7 cellular contexts compared by ENCODE assay signal in the genomic region with DNA sequence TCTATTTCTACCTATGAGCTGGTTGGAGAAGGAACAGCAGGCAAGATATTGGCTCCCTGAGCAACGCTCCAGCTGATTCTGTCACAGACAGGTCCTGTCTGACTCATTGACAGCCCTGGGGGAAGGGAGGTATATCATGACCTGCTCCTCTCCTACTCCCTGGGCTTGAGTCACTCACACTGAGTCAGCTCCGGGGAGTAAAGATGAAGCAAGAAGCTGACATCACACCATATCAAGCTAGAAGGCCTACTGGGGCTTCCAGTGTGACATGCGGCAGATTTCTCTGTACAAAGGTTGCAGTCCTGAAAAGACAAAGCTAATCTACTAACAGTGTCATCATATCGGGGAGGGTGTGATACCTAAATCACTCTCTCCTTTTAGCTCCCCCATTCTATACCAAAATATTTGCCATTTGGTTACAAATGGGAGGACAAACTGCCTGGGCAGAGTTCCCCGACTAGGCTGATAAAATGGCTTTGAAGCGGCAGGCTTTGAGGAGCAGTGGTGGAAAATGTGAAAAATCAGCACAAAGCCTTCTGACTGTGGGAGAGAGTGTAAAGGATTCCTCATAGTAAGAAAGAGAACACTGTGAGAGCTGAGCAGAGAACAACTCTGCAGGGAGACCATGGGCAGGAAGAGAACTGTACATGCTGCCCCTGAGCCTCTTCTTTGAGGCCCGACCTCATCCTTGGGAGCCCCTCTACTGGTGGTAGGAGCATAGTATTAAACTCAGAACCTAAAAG. TPM values are rescaled to one million over a fixed set of nuclear protein-coding genes. Genes with fewer than 3 reads are reported as not detected.
DNase-seq lines count a peak whose midpoint lies in the region; ATAC-seq and TF ChIP-seq lines count a peak whose summit lies in the region.

No MANE protein-coding gene starts in this region.

- H3K4me3 ChIP-seq in mucosa of descending colon, result no peak overlapping the region

- H3K4me1 Mint-ChIP-seq in activated CD4-positive, alpha-beta T cell treated with anti-CD3 and anti-CD28 coated beads, Interleukin-2, amount 10 ng/mL, durations not matched to agents 7 days and 5 days, result peaks cover 23% of the 10 kb centered on the region
- peaks cover 54% of the 10 kb centered on the region for H3K4me1 Mint-ChIP-seq in dendritic cell treated with granulocyte-macrophage colony-stimulating factor and Interleukin-4, amounts not matched to agents 40 ng/mL and 50 ng/mL, for 4 days (ENCODE audit: low read depth)

- H3K9me3 ChIP-seq in mucosa of descending colon, result no peaks in the 10 kb centered on the region

- ATAC-seq in mucosa of descending colon, result peak; percentile 96
- ATAC-seq in GM18520 (IDR thresholded peaks at IDR 0.05; ENCODE audit: unreplicated experiment), result no peak
- ATAC-seq in GM19324 (IDR thresholded peaks at IDR 0.05; ENCODE audit: low FRiP score, unreplicated experiment), result no peak

- peaks cover 7% of the 10 kb centered on the region for H3K4me1 ChIP-seq in mucosa of descending colon (ENCODE audit: low read depth)

- no peaks in the 10 kb centered on the region for H3K9me3 Mint-ChIP-seq in activated CD4-positive, alpha-beta T cell treated with anti-CD3 and anti-CD28 coated beads, Interleukin-2, amount 10 ng/mL, durations not matched to agents 7 days and 5 days
- H3K9me3 Mint-ChIP-seq in dendritic cell treated with granulocyte-macrophage colony-stimulating factor and Interleukin-4, amounts not matched to agents 40 ng/mL and 50 ng/mL, for 4 days, result no peaks in the 10 kb centered on the region

- no peak overlapping the region for H3K4me3 Mint-ChIP-seq in activated CD4-positive, alpha-beta T cell treated with anti-CD3 and anti-CD28 coated beads, Interleukin-2, amount 10 ng/mL, durations not matched to agents 7 days and 5 days
- H3K4me3 Mint-ChIP-seq in dendritic cell treated with granulocyte-macrophage colony-stimulating factor and Interleukin-4, amounts not matched to agents 40 ng/mL and 50 ng/mL, for 4 days, result no peak overlapping the region

- peak; percentile 68 for DNase-seq in HuH-7.5 (ENCODE audit: low spot score)
- peak; percentile 45 for DNase-seq in activated CD4-positive, alpha-beta T cell treated with anti-CD3 and anti-CD28 coated beads, Interleukin-2, amount 10 ng/mL, durations not matched to agents 7 days and 5 days
- DNase-seq in mucosa of descending colon, result peak in 1 of 3 donors; percentile 50
- peak; percentile 74 for DNase-seq in stimulated activated CD8-positive, alpha-beta memory T cell treated with anti-CD3 and anti-CD28 coated beads, Interleukin-4, amount 100 ng/mL, for 24 hours (ENCODE audit: low read depth)

- no peak for TF ChIP-seq CTCF in mucosa of descending colon (IDR thresholded peaks at IDR 0.05)

- H3K27me3 Mint-ChIP-seq in activated CD4-positive, alpha-beta T cell treated with anti-CD3 and anti-CD28 coated beads, Interleukin-2, amount 10 ng/mL, durations not matched to agents 7 days and 5 days, result no peaks in the 10 kb centered on the region
- no peaks in the 10 kb centered on the region for H3K27me3 Mint-ChIP-seq in dendritic cell treated with granulocyte-macrophage colony-stimulating factor and Interleukin-4, amounts not matched to agents 40 ng/mL and 50 ng/mL, for 4 days

- peak overlapping the region; percentile 7 for H3K27ac Mint-ChIP-seq in activated CD4-positive, alpha-beta T cell treated with anti-CD3 and anti-CD28 coated beads, Interleukin-2, amount 10 ng/mL, durations not matched to agents 7 days and 5 days
- peak overlapping the region; percentile 65 for H3K27ac Mint-ChIP-seq in dendritic cell treated with granulocyte-macrophage colony-stimulating factor and Interleukin-4, amounts not matched to agents 40 ng/mL and 50 ng/mL, for 4 days

- CTCF ChIA-PET in activated CD4-positive, alpha-beta T cell treated with anti-CD3 and anti-CD28 coated beads, Interleukin-2, amount 10 ng/mL, durations not matched to agents 7 days and 5 days (lab: Charles Lee), result interaction anchor here (0.9 to 5.7 kb wide), 12 partner anchors 8 to 60 kb away, joined by 3 to 50 read pairs (median 4); a partner anchor contains a TSS

- POLR2A ChIA-PET in activated CD4-positive, alpha-beta T cell treated with anti-CD3 and anti-CD28 coated beads, Interleukin-2, amount 10 ng/mL, durations not matched to agents 7 days and 5 days (lab: Charles Lee), result interaction anchor here (0.5 to 1.5 kb wide), 3 partner anchors 30 to 262 kb away, joined by 3 to 12 read pairs (median 4); a partner anchor contains a TSS

- intact Hi-C loops in dendritic cell treated with granulocyte-macrophage colony-stimulating factor and Interleukin-4, amounts not matched to agents 40 ng/mL and 50 ng/mL, for 4 days (cut with micrococcal nuclease), result loop anchor here (1.0 kb wide), 1 partner anchor 16 kb away; a partner anchor contains a TSS
- intact Hi-C loops in mucosa of descending colon (cut with DNase I, micrococcal nuclease), result no loop called here

- H3K36me3 Mint-ChIP-seq in activated CD4-positive, alpha-beta T cell treated with anti-CD3 and anti-CD28 coated beads, Interleukin-2, amount 10 ng/mL, durations not matched to agents 7 days and 5 days (ENCODE audit: low read depth), result peaks cover 52% of the 10 kb centered on the region
- peaks cover 100% of the 10 kb centered on the region for H3K36me3 Mint-ChIP-seq in dendritic cell treated with granulocyte-macrophage colony-stimulating factor and Interleukin-4, amounts not matched to agents 40 ng/mL and 50 ng/mL, for 4 days (ENCODE audit: low read depth)

- H3K36me3 ChIP-seq in mucosa of descending colon (ENCODE audit: low read depth), result peaks cover 6% of the 10 kb centered on the region

RNA-seq across cellular contexts. Expression of a gene that starts 15.5 kb away (rescaled TPM):
- total RNA-seq in activated CD4-positive, alpha-beta T cell treated with anti-CD3 and anti-CD28 coated beads, Interleukin-2, amount 10 ng/mL, durations not matched to agents 7 days and 5 days, result 10 to 100 TPM; 62.8 to 69.5 TPM
- 10 to 100 TPM; 57.9 to 77.2 (median 58.9) TPM for total RNA-seq in mucosa of descending colon

RNA-seq across cellular contexts. Expression of a gene that starts 29.7 kb away (rescaled TPM):
- 10 to 100 TPM; 27.4 to 27.7 TPM for total RNA-seq in activated CD4-positive, alpha-beta T cell treated with anti-CD3 and anti-CD28 coated beads, Interleukin-2, amount 10 ng/mL, durations not matched to agents 7 days and 5 days
- 10 to 100 TPM; 22.6 to 31.8 (median 29.7) TPM for total RNA-seq in mucosa of descending colon

RNA-seq across cellular contexts. Expression of a gene that starts 35.3 kb away (rescaled TPM):
- 10 to 100 TPM; 69.7 to 76.4 TPM for total RNA-seq in activated CD4-positive, alpha-beta T cell treated with anti-CD3 and anti-CD28 coated beads, Interleukin-2, amount 10 ng/mL, durations not matched to agents 7 days and 5 days
- total RNA-seq in mucosa of descending colon, result 10 to 100 TPM; 20.5 to 45.3 (median 31.8) TPM

RNA-seq across cellular contexts. Expression of a gene that starts 57.2 kb away (rescaled TPM):
- total RNA-seq in activated CD4-positive, alpha-beta T cell treated with anti-CD3 and anti-CD28 coated beads, Interleukin-2, amount 10 ng/mL, durations not matched to agents 7 days and 5 days, result 100 to 1,000 TPM; 170 to 190 TPM
- total RNA-seq in mucosa of descending colon, result 100 to 1,000 TPM in 1 of 3 donors, 10 to 100 TPM in 2; 90.2 to 150 (median 95.1) TPM
